8 cellular contexts compared by ENCODE assay signal in genomic region chr6:139374357-139375238, GRCh38. TPM values are rescaled to one million over a fixed set of nuclear protein-coding genes. Genes with fewer than 3 reads are reported as not detected.
DNase-seq lines count a peak whose midpoint lies in the region; ATAC-seq, FAIRE-seq and TF ChIP-seq lines count a peak whose summit lies in the region.

Gene CITED2 (minus strand): TSS chr6:139374648. CDS start chr6:139373944, 704 bp downstream.

- peak; percentile 17; the same call in 1 of the 2 replicates for TF ChIP-seq CTCF in BJ (IDR thresholded peaks at IDR 0.05; ENCODE audit: insufficient read depth, low read depth, low read length)
- TF ChIP-seq CTCF in HepG2 (CRISPR knock-in tag; IDR thresholded peaks at IDR 0.05) = peak; percentile 41; the same call in 1 of the 2 replicates

- no TSS peak for BruUV-seq in HepG2 (replicated peaks; lab: Mats Ljungman, UMichigan)

- H3K4me2 ChIP-seq in HepG2 (ENCODE audit: low read depth, low read length) = peak within 1 kb of the TSS; percentile 97

- peak within 1 kb of the TSS; percentile 93 for H3K9ac ChIP-seq in HepG2 (ENCODE audit: insufficient read depth, low read depth, low read length)

- ATAC-seq in GM19324 (IDR thresholded peaks at IDR 0.05; ENCODE audit: low FRiP score, unreplicated experiment) (peak; percentile 66), HG03460 (IDR thresholded peaks at IDR 0.05; ENCODE audit: unreplicated experiment) (peak; percentile 64), HepG2 (peak; percentile 77)

- H3K27me3 ChIP-seq in BJ (ENCODE audit: control insufficient read depth, insufficient read depth, low read length) (no peaks in the 10 kb centered on the region), HepG2 (ENCODE audit: control insufficient read depth in 1 of 2, insufficient read depth in 2 of 2, low read length in 2 of 2) (peaks cover 0 to 3% of the 10 kb centered on the region in 2 experiments; a peak in 1 of 5 replicates)

- under 1% methylated on average over 52 of the region's 82 CpGs for WGBS in HepG2 (ENCODE audit: low lambda C conversion rate)

- TF ChIP-seq RAD21 in HepG2 (CRISPR knock-in tag; IDR thresholded peaks at IDR 0.05) = peak; percentile 82

- H3K27ac ChIP-seq in HepG2 (ENCODE audit: extremely low read length, insufficient read depth, low read length) = peak within 1 kb of the TSS; percentile 93

- H3K4me3 ChIP-seq in BJ (ENCODE audit: low read depth, low read length) = peak within 1 kb of the TSS; percentile 70
- peak within 1 kb of the TSS; percentile 65 to 99 (median 83) for H3K4me3 ChIP-seq in HepG2 (replicated peaks in 1 of 3; ENCODE audit: insufficient read depth in 1 of 3, low read depth in 2 of 3, low read length in 3 of 3)

- POLR2A ChIA-PET in BJ (lab: Charles Lee) (interaction anchor here (0.5 to 4.3 kb wide), 52 partner anchors 8 to 1163 kb away, joined by 3 to 49 read pairs (median 5); no protein-coding TSS in a partner anchor), HepG2 (lab: Yijun Ruan, JAX) (interaction anchor here (0.5 to 4.3 kb wide), 40 partner anchors 9 to 1547 kb away, joined by 3 to 34 read pairs (median 5); partner anchors contain the start of genes CCDC28A and REPS1)

- intact Hi-C loops in HepG2 (cut with micrococcal nuclease; ENCODE audit: unreplicated experiment) = loop anchor here (1.0 to 10.0 kb wide), 9 partner anchors 106 to 1520 kb away; no protein-coding TSS in a partner anchor

- H4K20me1 ChIP-seq in HepG2 (ENCODE audit: insufficient read depth, low read length) = peaks cover 18% of the 10 kb centered on the region

- peak within 1 kb of the TSS; percentile 82 for H2AFZ ChIP-seq in HepG2 (ENCODE audit: low read length)

- no peaks in the 10 kb centered on the region for H3K9me3 ChIP-seq in HepG2 (ENCODE audit: low read length)

- DNase-seq in BJ (ENCODE audit: low read depth) = peak; percentile 68
- DNase-seq in NCI-H69 (lab: John Stamatoyannopoulos, UW) = peak; percentile 98
- peak; percentile 92 for DNase-seq in activated CD4-positive, alpha-beta T cell treated with anti-CD3 and anti-CD28 coated beads, Interleukin-2, amount 50 U/mL, for 1 hour
- DNase-seq in dedifferentiated amniotic fluid mesenchymal stem cell (ENCODE audit: extremely low spot score) = peak; percentile 95
- DNase-seq in HepG2 (ENCODE audit: low spot score) = peak; percentile 90
- peak; percentile 86 to 91 for DNase-seq in stimulated activated CD4-positive, alpha-beta T cell treated with anti-CD3 and anti-CD28 coated beads, Interleukin-2, amount 100 ng/mL, for 48 hours

- peaks cover 28% of the 10 kb centered on the region for H3K79me2 ChIP-seq in HepG2 (ENCODE audit: insufficient read depth, low read length)

- FAIRE-seq in HepG2 (lab: Jason Lieb, UNC) = no peak

- H3K4me1 ChIP-seq in HepG2 (ENCODE audit: insufficient read depth, low read length) = peaks cover 61% of the 10 kb centered on the region

- CTCF ChIA-PET in BJ (lab: Yijun Ruan, JAX) (interaction anchor here (0.9 to 1.5 kb wide), 7 partner anchors 155 to 508 kb away, joined by 3 to 4 read pairs (median 3); no protein-coding TSS in a partner anchor), HepG2 (lab: Yijun Ruan, JAX; ENCODE audit: low intra/inter-chr PET ratio, low total read pairs) (no interaction called here)

- H3K36me3 ChIP-seq in BJ (ENCODE audit: control insufficient read depth, insufficient read depth, low read length) (peaks cover 15% of the 10 kb centered on the region), HepG2 (replicated peaks in 1 of 2; ENCODE audit: control insufficient read depth in 1 of 2, insufficient read depth in 2 of 2, low read length in 2 of 2) (no peaks in the 10 kb centered on the region)

- in situ Hi-C loops in HepG2 (cut with HindIII; ENCODE audit: extremely low pct_ligation_motif_present, low pct_unique_long_range_greater_than_20kb) = loop anchor here (5.0 to 25.0 kb wide), 6 partner anchors 213 to 1538 kb away; no protein-coding TSS in a partner anchor

- TF ChIP-seq EP300 in HepG2 (IDR thresholded peaks at IDR 0.05; ENCODE audit: low read depth in 2 of 2, low read length in 2 of 2) = peak; percentile 49 to 56; a peak in 2 of 4 replicates
- peak; percentile 84 for TF ChIP-seq EP300 in HepG2 (CRISPR knock-in tag; IDR thresholded peaks at IDR 0.05; ENCODE audit: borderline replicate concordance)

- TF ChIP-seq POLR2A in HepG2 (IDR thresholded peaks at IDR 0.05; ENCODE audit: insufficient read depth in 1 of 2, low read depth in 2 of 2, low read length in 2 of 2) = peak; percentile 99 to 100

TF ChIP-seq in HepG2, 621 proteins besides CTCF, POLR2A, EP300 and RAD21 (continues in another document):
- TF ChIP-seq ZNF20 (CRISPR knock-in tag; IDR thresholded peaks at IDR 0.05) (no peak), GFI1 (CRISPR knock-in tag; IDR thresholded peaks at IDR 0.05; ENCODE audit: borderline replicate concordance) (peak; percentile 87), XBP1 (CRISPR knock-in tag; IDR thresholded peaks at IDR 0.05) (peak; percentile 82; the same call in 1 of the 2 replicates), ZNF234 (CRISPR knock-in tag; conservative IDR thresholded peaks at IDR 0.05) (peak; percentile 33), ZNF841 (CRISPR knock-in tag; IDR thresholded peaks at IDR 0.05; ENCODE audit: borderline replicate concordance) (peak; percentile 95)
- TF ChIP-seq, protein P1, sequence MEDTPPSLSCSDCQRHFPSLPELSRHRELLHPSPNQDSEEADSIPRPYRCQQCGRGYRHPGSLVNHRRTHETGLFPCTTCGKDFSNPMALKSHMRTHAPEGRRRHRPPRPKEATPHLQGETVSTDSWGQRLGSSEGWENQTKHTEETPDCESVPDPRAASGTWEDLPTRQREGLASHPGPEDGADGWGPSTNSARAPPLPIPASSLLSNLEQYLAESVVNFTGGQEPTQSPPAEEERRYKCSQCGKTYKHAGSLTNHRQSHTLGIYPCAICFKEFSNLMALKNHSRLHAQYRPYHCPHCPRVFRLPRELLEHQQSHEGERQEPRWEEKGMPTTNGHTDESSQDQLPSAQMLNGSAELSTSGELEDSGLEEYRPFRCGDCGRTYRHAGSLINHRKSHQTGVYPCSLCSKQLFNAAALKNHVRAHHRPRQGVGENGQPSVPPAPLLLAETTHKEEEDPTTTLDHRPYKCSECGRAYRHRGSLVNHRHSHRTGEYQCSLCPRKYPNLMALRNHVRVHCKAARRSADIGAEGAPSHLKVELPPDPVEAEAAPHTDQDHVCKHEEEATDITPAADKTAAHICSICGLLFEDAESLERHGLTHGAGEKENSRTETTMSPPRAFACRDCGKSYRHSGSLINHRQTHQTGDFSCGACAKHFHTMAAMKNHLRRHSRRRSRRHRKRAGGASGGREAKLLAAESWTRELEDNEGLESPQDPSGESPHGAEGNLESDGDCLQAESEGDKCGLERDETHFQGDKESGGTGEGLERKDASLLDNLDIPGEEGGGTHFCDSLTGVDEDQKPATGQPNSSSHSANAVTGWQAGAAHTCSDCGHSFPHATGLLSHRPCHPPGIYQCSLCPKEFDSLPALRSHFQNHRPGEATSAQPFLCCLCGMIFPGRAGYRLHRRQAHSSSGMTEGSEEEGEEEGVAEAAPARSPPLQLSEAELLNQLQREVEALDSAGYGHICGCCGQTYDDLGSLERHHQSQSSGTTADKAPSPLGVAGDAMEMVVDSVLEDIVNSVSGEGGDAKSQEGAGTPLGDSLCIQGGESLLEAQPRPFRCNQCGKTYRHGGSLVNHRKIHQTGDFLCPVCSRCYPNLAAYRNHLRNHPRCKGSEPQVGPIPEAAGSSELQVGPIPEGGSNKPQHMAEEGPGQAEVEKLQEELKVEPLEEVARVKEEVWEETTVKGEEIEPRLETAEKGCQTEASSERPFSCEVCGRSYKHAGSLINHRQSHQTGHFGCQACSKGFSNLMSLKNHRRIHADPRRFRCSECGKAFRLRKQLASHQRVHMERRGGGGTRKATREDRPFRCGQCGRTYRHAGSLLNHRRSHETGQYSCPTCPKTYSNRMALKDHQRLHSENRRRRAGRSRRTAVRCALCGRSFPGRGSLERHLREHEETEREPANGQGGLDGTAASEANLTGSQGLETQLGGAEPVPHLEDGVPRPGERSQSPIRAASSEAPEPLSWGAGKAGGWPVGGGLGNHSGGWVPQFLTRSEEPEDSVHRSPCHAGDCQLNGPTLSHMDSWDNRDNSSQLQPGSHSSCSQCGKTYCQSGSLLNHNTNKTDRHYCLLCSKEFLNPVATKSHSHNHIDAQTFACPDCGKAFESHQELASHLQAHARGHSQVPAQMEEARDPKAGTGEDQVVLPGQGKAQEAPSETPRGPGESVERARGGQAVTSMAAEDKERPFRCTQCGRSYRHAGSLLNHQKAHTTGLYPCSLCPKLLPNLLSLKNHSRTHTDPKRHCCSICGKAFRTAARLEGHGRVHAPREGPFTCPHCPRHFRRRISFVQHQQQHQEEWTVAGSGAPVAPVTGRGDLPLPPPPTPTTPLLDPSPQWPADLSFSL (CRISPR knock-in tag; IDR thresholded peaks at IDR 0.05) = 0 out of 2 replicates have a peak, but pooled peaks have one; percentile 50

RNA-seq across cellular contexts. Expression of gene CITED2, which starts in this region (rescaled TPM):
- 497 and 707 TPM in 2 replicates for polyA plus RNA-seq in BJ (2011; rRNA removed)
- polyA minus RNA-seq in BJ (2011; rRNA and poly(A)+ RNA removed) = 263 and 386 TPM in 2 replicates
- 16.8 and 17.6 TPM in 2 replicates for total RNA-seq in HepG2 (2016; rRNA removed; fragmentation: Illumina TruSeq; extraction: Trizol)
- 3.3 and 5.6 TPM in 2 replicates for total RNA-seq in HepG2 (2016; cell fraction: cytosol; rRNA removed; fragmentation: Illumina TruSeq; extraction: Trizol; ENCODE audit: low read depth)
- 12.5 and 18.6 TPM in 2 replicates for total RNA-seq in HepG2 (2016; cell fraction: insoluble cytoplasmic fraction; rRNA removed; fragmentation: Illumina TruSeq; extraction: Trizol)
- 8.2 and 9.8 TPM in 2 replicates for total RNA-seq in HepG2 (2016; cell fraction: membrane; rRNA removed; fragmentation: Illumina TruSeq; extraction: Trizol)
- total RNA-seq in HepG2 (2016; cell fraction: nucleus; rRNA removed; fragmentation: Illumina TruSeq; extraction: Trizol) = 10.2 and 12.3 TPM in 2 replicates
- polyA plus RNA-seq in HepG2 (2011; rRNA removed) = 57.2 and 66.8 TPM in 2 replicates
- polyA plus RNA-seq in HepG2 (2011; cell fraction: cytosol; rRNA removed) = 22.6 and 34.2 TPM in 2 replicates
- 38.3 and 44.4 TPM in 2 replicates for polyA plus RNA-seq in HepG2 (2011; cell fraction: nucleus; rRNA removed)
- 27.9 and 37.4 TPM in 2 replicates for polyA plus RNA-seq in HepG2 (2012)
- polyA plus RNA-seq in HepG2 (2016; cell fraction: cytosol; fragmentation: Illumina TruSeq; extraction: Trizol; ENCODE audit: low read depth) = 4.1 and 4.2 TPM in 2 replicates
- 26.3 and 33.5 TPM in 2 replicates for polyA plus RNA-seq in HepG2 (2016; cell fraction: insoluble cytoplasmic fraction; fragmentation: Illumina TruSeq; extraction: Trizol; ENCODE audit: low read depth)
- 7.9 and 8.1 TPM in 2 replicates for polyA plus RNA-seq in HepG2 (2016; cell fraction: membrane; fragmentation: Illumina TruSeq; extraction: Trizol; ENCODE audit: low read depth)
- polyA plus RNA-seq in HepG2 (2016; cell fraction: nucleus; fragmentation: Illumina TruSeq; extraction: Trizol; ENCODE audit: insufficient read depth, low read depth) = 29.6 and 30.7 TPM in 2 replicates
- 17.4 and 116 TPM in 2 replicates for polyA minus RNA-seq in HepG2 (2011; rRNA and poly(A)+ RNA removed; ENCODE audit: low replicate concordance)
- polyA minus RNA-seq in HepG2 (2011; cell fraction: cytosol; rRNA and poly(A)+ RNA removed) = 48.9 and 60.6 TPM in 2 replicates
- polyA minus RNA-seq in HepG2 (2011; cell fraction: nucleus; rRNA and poly(A)+ RNA removed) = 23.0 and 29.2 TPM in 2 replicates

Comparison
In these comparisons a context has a peak if more than half of its experiments do, and no peak if none do; other contexts are left out.
1. Peak in every context shown above with its lines: DNase-seq, ATAC-seq, H3K4me3 ChIP-seq and H3K27ac ChIP-seq.